28 cellular contexts compared by ENCODE assay signal in the genomic region with DNA sequence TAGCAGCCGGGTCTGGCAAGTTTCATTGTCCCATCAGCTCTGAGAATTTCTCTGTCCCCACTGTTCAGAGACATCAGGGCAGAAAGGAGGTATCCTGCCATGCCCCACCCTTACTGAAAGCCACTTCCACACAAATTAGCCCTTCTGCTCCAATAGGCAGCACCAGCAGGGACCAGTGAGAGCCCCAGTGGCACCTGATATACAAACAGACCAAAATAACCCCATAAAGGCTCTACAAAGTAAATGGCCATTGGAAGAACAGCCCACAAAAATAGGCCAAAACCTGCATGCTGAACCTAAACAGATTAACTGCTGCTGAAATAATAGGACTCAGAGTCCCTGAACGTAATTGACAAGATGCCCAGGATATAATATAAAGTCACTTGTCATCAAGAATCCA.
"Had no signal": no experiment of that assay in that cellular context is flagged by ENCODE, and none has a peak within 500 bp of the region (broad histone marks: within the 10 kb centered on the region; RNA-seq: fewer than 3 reads in every experiment).

No MANE protein-coding gene starts in this region.

- H3K4me1 ChIP-seq: ascending aorta had no signal

- DNase-seq: activated B cell treated with CpG ODN at 0.5 μM for 24 hours; activated CD4-positive, alpha-beta memory T cell treated with anti-CD3 and anti-CD28 coated beads, Interleukin-2, amount 10 ng/mL, durations not matched to agents 7 days and 5 days; activated CD4-positive, alpha-beta T cell treated with anti-CD3 and anti-CD28 coated beads for 1 hour; activated CD4-positive, alpha-beta T cell treated with anti-CD3 and anti-CD28 coated beads for 36 hours; activated CD4-positive, alpha-beta T cell treated with anti-CD3 and anti-CD28 coated beads for 48 hours; activated CD4-positive, alpha-beta T cell treated with anti-CD3 and anti-CD28 coated beads, Interleukin-2, amount 10 ng/mL, durations not matched to agents 7 days and 5 days; activated CD4-positive, alpha-beta T cell treated with anti-CD3 and anti-CD28 coated beads, Interleukin-2, amount 50 U/mL, for 48 hours; activated CD8-positive, alpha-beta memory T cell treated with anti-CD3 and anti-CD28 coated beads for 24 hours; activated CD8-positive, alpha-beta memory T cell treated with anti-CD3 and anti-CD28 coated beads, Interleukin-2, amount 10 ng/mL, durations not matched to agents 7 days and 5 days; activated CD8-positive, alpha-beta memory T cell treated with anti-CD3 and anti-CD28 coated beads, Interleukin-2, amount 50 U/mL, for 48 hours; activated CD8-positive, alpha-beta T cell treated with anti-CD3 and anti-CD28 coated beads, Interleukin-2, amount 10 ng/mL, durations not matched to agents 7 days and 5 days; activated effector memory CD4-positive, alpha-beta T cell treated with Interleukin-2 at 50 U/mL for 16 hours; activated gamma-delta T cell; activated naive CD4-positive, alpha-beta T cell treated with anti-CD3 and anti-CD28 coated beads, Interleukin-2, amount 10 ng/mL, durations not matched to agents 7 days and 5 days; activated naive CD4-positive, alpha-beta T cell treated with Interleukin-2 at 50 U/mL for 16 hours; activated naive CD8-positive, alpha-beta T cell treated with anti-CD3 and anti-CD28 coated beads, Interleukin-2, amount 10 ng/mL, durations not matched to agents 7 days and 5 days; activated naive CD8-positive, alpha-beta T cell treated with anti-CD3 and anti-CD28 coated beads, Interleukin-2, amount 50 U/mL, for 24 hours; activated T-cell treated with anti-CD3 and anti-CD28 coated beads, Interleukin-2, amount 50 U/mL, for 24 hours; activated T-cell treated with anti-CD3 and anti-CD28 coated beads, Interleukin-2, amount 50 U/mL, for 48 hours; amygdala; anterior cingulate cortex; caudate nucleus; T-helper 1 cell; T-helper 2 cell; T-helper 9 cell had no signal

- H3K27me3 ChIP-seq: ascending aorta, cardiac muscle cell had no signal

- H3K9me3 ChIP-seq: ascending aorta had no signal

- H3K27ac ChIP-seq: ascending aorta, cardiac muscle cell, VCaP had no signal

- ATAC-seq: activated CD4-positive, alpha-beta T cell treated with anti-CD3 and anti-CD28 coated beads for 36 hours; activated CD8-positive, alpha-beta memory T cell treated with anti-CD3 and anti-CD28 coated beads, Interleukin-2, amount 10 ng/mL, durations not matched to agents 7 days and 5 days; activated CD8-positive, alpha-beta T cell treated with anti-CD3 and anti-CD28 coated beads, Interleukin-2, amount 10 ng/mL, durations not matched to agents 7 days and 5 days; activated naive CD8-positive, alpha-beta T cell treated with anti-CD3 and anti-CD28 coated beads, Interleukin-2, amount 50 U/mL, for 24 hours had no signal

- H3K36me3 ChIP-seq: ascending aorta, cardiac muscle cell had no signal

- H3K4me3 ChIP-seq: ascending aorta, cardiac muscle cell had no signal
